Comparison of ENCODE assay signal across 25 cellular contexts in genomic region chr1:232168513-232168912, GRCh38.
"Had no signal": no experiment of that assay in that cellular context is flagged by ENCODE, and none has a peak within 500 bp of the region (broad histone marks: within the 10 kb centered on the region; RNA-seq: fewer than 3 reads in every experiment).

No MANE protein-coding gene starts in this region.

- H3K27ac ChIP-seq: heart right ventricle, left lung, lower lobe of right lung, ovary, right atrium auricular region, right lobe of liver, testis, thyroid gland, transverse colon, upper lobe of left lung had no signal

- H3K36me3 ChIP-seq: heart right ventricle, left lung, lower lobe of right lung, ovary, right atrium auricular region, right lobe of liver, thyroid gland, transverse colon, upper lobe of left lung had no signal

- H3K4me3 ChIP-seq: heart right ventricle, left lung, lower lobe of right lung, ovary, right atrium auricular region, right lobe of liver, smooth muscle cell, testis, thyroid gland, transverse colon, upper lobe of left lung had no signal

- ATAC-seq: heart right ventricle; left cardiac atrium; left lung; lower lobe of right lung; natural killer cell treated with Interleukin-12 subunit alpha and Interleukin-12 subunit beta and Interleukin-15 and Interleukin-18, amount 100 ng/mL, for 72 hours; right lobe of liver; stimulated activated memory B cell treated with anti-CD40 and anti-IgM and Interleukin-4, amounts not matched to agents 10 μg/mL and 1 μg/mL and 100 μg/mL, for 72 hours; stimulated activated naive CD8-positive, alpha-beta T cell treated with anti-CD3 and anti-CD28 coated beads, Interleukin-15, amount 100 ng/mL, for 72 hours had no signal

- H3K4me2 ChIP-seq: smooth muscle cell had no signal

- H3K4me1 ChIP-seq: heart right ventricle, left lung, lower lobe of right lung, right atrium auricular region, right lobe of liver, testis, thyroid gland, transverse colon, upper lobe of left lung had no signal

- H3K27me3 ChIP-seq: heart right ventricle, left lung, ovary, right atrium auricular region, right lobe of liver, testis, thyroid gland, transverse colon, upper lobe of left lung had no signal

- DNase-seq: heart right ventricle; hippocampal formation; kidney glomerular epithelial cell; left cardiac atrium; left lung; lower lobe of right lung; mammary epithelial cell; mesenchymal stem cell; naive B cell; ovary; right lobe of liver; stimulated activated CD4-positive, alpha-beta T cell treated with anti-CD3 and anti-CD28 coated beads, Interleukin-1b, Interleukin-23, amount 100 ng/mL, for 48 hours; stimulated activated CD4-positive, alpha-beta T cell treated with anti-CD3 and anti-CD28 coated beads, Interleukin-2, amount 100 ng/mL, for 48 hours; stimulated activated CD4-positive, alpha-beta T cell treated with anti-CD3 and anti-CD28 coated beads, Interleukin-4, amount 100 ng/mL, for 4 hours; stimulated activated CD8-positive, alpha-beta memory T cell treated with anti-CD3 and anti-CD28 coated beads, Interleukin-4, amount 100 ng/mL, for 48 hours; stimulated activated naive CD4-positive, alpha-beta T cell treated with Interleukin-2 at 50 U/mL for 16 hours; stimulated activated naive CD8-positive, alpha-beta T cell treated with anti-CD3 and anti-CD28 coated beads, Interleukin-15, amount 100 ng/mL, for 72 hours; testis; thyroid gland; transverse colon; upper lobe of left lung had no signal

- H3K9me3 ChIP-seq: left lung, lower lobe of right lung, ovary, right atrium auricular region, right lobe of liver, testis, thyroid gland, transverse colon, upper lobe of left lung had no signal
